In genomic region chr5:173326501-173326960, GRCh38 we compare ENCODE assay signal across 1 cellular context.
TF ChIP-seq lines count a peak whose summit lies in the region.

No MANE protein-coding gene starts in this region.

TF ChIP-seq in K562, 482 proteins besides CTCF, POLR2A, EP300 and RAD21 (continues in another document):
- no peak; the same call in 1 of the 2 replicates for TF ChIP-seq MGA (IDR thresholded peaks at IDR 0.05)
- peak; percentile 16; the same call in 1 of the 2 replicates for TF ChIP-seq SMARCA4 (IDR thresholded peaks at IDR 0.05)
- peak; percentile 42; the same call in 1 of the 2 replicates for TF ChIP-seq TCF3 (CRISPR knock-in tag; IDR thresholded peaks at IDR 0.05)
- peak; percentile 64 for TF ChIP-seq ATF4 (CRISPR knock-in tag; IDR thresholded peaks at IDR 0.05)
- peak; percentile 26 to 42; a peak in 2 of 4 replicates for TF ChIP-seq KDM1A (IDR thresholded peaks at IDR 0.05)
- no peak for TF ChIP-seq EWSR1 (IDR thresholded peaks at IDR 0.05; ENCODE audit: borderline replicate concordance, low read depth, partially characterized antibody)
- TF ChIP-seq PATZ1 (CRISPR knock-in tag; IDR thresholded peaks at IDR 0.05; ENCODE audit: borderline replicate concordance): no peak
- peak; percentile 80 for TF ChIP-seq L3MBTL2 (IDR thresholded peaks at IDR 0.05)
- TF ChIP-seq EP400 (IDR thresholded peaks at IDR 0.05): peak; percentile 69
- 0 out of 2 replicates have a peak, but pooled peaks have one; percentile 28 for TF ChIP-seq DPF2 (IDR thresholded peaks at IDR 0.05)
- peak; percentile 55; the same call in 1 of the 2 replicates for TF ChIP-seq SOX6 (IDR thresholded peaks at IDR 0.05)
- TF ChIP-seq JUND (IDR thresholded peaks at IDR 0.05; ENCODE audit: borderline replicate concordance, low read depth, low read length): peak; percentile 31; the same call in 1 of the 2 replicates
- no peak for TF ChIP-seq JUND (tag; IDR thresholded peaks at IDR 0.05; ENCODE audit: borderline replicate concordance, low read depth, low read length)
- TF ChIP-seq ZNF766 (CRISPR knock-in tag; conservative IDR thresholded peaks at IDR 0.05): no peak
- TF ChIP-seq STAT6 (CRISPR knock-in tag; IDR thresholded peaks at IDR 0.05): no peak
- no peak for TF ChIP-seq RFX5 (IDR thresholded peaks at IDR 0.05; ENCODE audit: low read depth, low read length)
- TF ChIP-seq SMAD4 (CRISPR knock-in tag; conservative IDR thresholded peaks at IDR 0.05): peak; percentile 42
- TF ChIP-seq HDAC2 (IDR thresholded peaks at IDR 0.05): peak; percentile 13; the same call in 1 of the 2 replicates
- TF ChIP-seq USF2 (CRISPR knock-in tag; IDR thresholded peaks at IDR 0.05): no peak
- TF ChIP-seq ATF3 (IDR thresholded peaks at IDR 0.05): peak; percentile 34; the same call in 1 of the 2 replicates
- TF ChIP-seq ATF3 (CRISPR knock-in tag; conservative IDR thresholded peaks at IDR 0.05): no peak
- peak; percentile 49; the same call in 1 of the 2 replicates for TF ChIP-seq TEAD4 (IDR thresholded peaks at IDR 0.05; ENCODE audit: low read length)
- TF ChIP-seq TEAD4 (CRISPR knock-in tag; IDR thresholded peaks at IDR 0.05; ENCODE audit: borderline replicate concordance): no peak
- peak; percentile 25; the same call in 1 of the 2 replicates for TF ChIP-seq ARID1B (IDR thresholded peaks at IDR 0.05)
- peak; percentile 27; the same call in 1 of the 2 replicates for TF ChIP-seq VEZF1 (CRISPR knock-in tag; IDR thresholded peaks at IDR 0.05)
- peak; percentile 88 for TF ChIP-seq MYC (IDR thresholded peaks at IDR 0.05; ENCODE audit: low read depth, low read length)
- TF ChIP-seq MYC (CRISPR knock-in tag; IDR thresholded peaks at IDR 0.05; ENCODE audit: borderline replicate concordance, low read depth): no peak
- no peak for TF ChIP-seq ZNF655 (CRISPR knock-in tag; IDR thresholded peaks at IDR 0.05)
- 0 out of 2 replicates have a peak, but pooled peaks have one; percentile 18 for TF ChIP-seq CTBP1 (IDR thresholded peaks at IDR 0.05; ENCODE audit: borderline replicate concordance)
- TF ChIP-seq EZH2 (IDR thresholded peaks at IDR 0.05; ENCODE audit: borderline replicate concordance, low read depth, low read length): no peak
- no peak for TF ChIP-seq HBP1 (CRISPR knock-in tag; IDR thresholded peaks at IDR 0.05)
